Comparison of ENCODE assay signal across 28 cellular contexts in genomic region chr13:110462091-110462490, GRCh38.
DNase-seq lines count a peak whose midpoint lies in the region; ATAC-seq, FAIRE-seq and TF ChIP-seq lines count a peak whose summit lies in the region.
"Had no signal": no experiment of that assay in that cellular context is flagged by ENCODE, and none has a peak within 500 bp of the region (broad histone marks: within the 10 kb centered on the region; RNA-seq: fewer than 3 reads in every experiment).

No MANE protein-coding gene starts in this region.

- no peaks in the 10 kb centered on the region; a peak in 1 of 22 replicates for H3K9me3 ChIP-seq in BLaER1 treated with 17β-estradiol and CSF1 and Interleukin-3, amounts not matched to agents 10 nM and 100 nM (replicated peaks in 1 of 11)
- no peaks in the 10 kb centered on the region for H3K9me3 ChIP-seq in kidney (ENCODE audit: control insufficient read depth in 1 of 2, low read length in 2 of 2)
- no peaks in the 10 kb centered on the region for H3K9me3 ChIP-seq in mucosa of descending colon
- H3K9me3 ChIP-seq: A549 had no signal

- H3K27me3 Mint-ChIP-seq in nephron progenitor cell (ENCODE audit: low read depth, poor library complexity) = no peaks in the 10 kb centered on the region
- H3K27me3 Mint-ChIP-seq: B cell; CD4-positive, CD25-positive, alpha-beta regulatory T cell had no signal

- peaks cover 26 to 72% (median 45%) of the 10 kb centered on the region in 10 experiments for H3K4me1 ChIP-seq in BLaER1 treated with 17β-estradiol and CSF1 and Interleukin-3, amounts not matched to agents 10 nM and 100 nM
- no peaks in the 10 kb centered on the region for H3K4me1 ChIP-seq in kidney (ENCODE audit: control insufficient read depth in 1 of 2, insufficient read depth in 1 of 2, low read depth in 1 of 2, low read length in 2 of 2)
- no peaks in the 10 kb centered on the region for H3K4me1 ChIP-seq in mucosa of descending colon (ENCODE audit: low read depth)
- H3K4me1 ChIP-seq: A549 had no signal

- H3K27me3 ChIP-seq in BLaER1 treated with 17β-estradiol and CSF1 and Interleukin-3, amounts not matched to agents 10 nM and 100 nM = no peaks in the 10 kb centered on the region

- H3K36me3 ChIP-seq in BLaER1 treated with 17β-estradiol and CSF1 and Interleukin-3, amounts not matched to agents 10 nM and 100 nM = no peaks in the 10 kb centered on the region
- H3K36me3 ChIP-seq in kidney (ENCODE audit: control insufficient read depth in 1 of 2, insufficient read depth in 2 of 2, low read length in 2 of 2) (peaks cover 12 to 55% of the 10 kb centered on the region in 2 donors), mucosa of descending colon (ENCODE audit: low read depth) (no peaks in the 10 kb centered on the region)

- ATAC-seq in mucosa of descending colon (no peak), GM21423 (IDR thresholded peaks at IDR 0.05; ENCODE audit: unreplicated experiment) (no peak)
- ATAC-seq: A549, GM12878 had no signal

- H4K20me1 ChIP-seq in BLaER1 treated with 17β-estradiol and CSF1 and Interleukin-3, amounts not matched to agents 10 nM and 100 nM = peaks cover 0 to 4% (median 0%) of the 10 kb centered on the region in 11 experiments; a peak in 1 of 22 replicates

- no peak overlapping the region for H3K4me3 Mint-ChIP-seq in nephron progenitor cell
- H3K4me3 Mint-ChIP-seq: B cell; CD4-positive, alpha-beta memory T cell; CD4-positive, CD25-positive, alpha-beta regulatory T cell; CD8-positive, alpha-beta memory T cell had no signal

- peak overlapping the region; percentile 45 for H3K27ac Mint-ChIP-seq in nephron progenitor cell
- H3K27ac Mint-ChIP-seq: CD4-positive, alpha-beta memory T cell; CD4-positive, CD25-positive, alpha-beta regulatory T cell; CD8-positive, alpha-beta memory T cell had no signal

- no peak for FAIRE-seq in kidney (lab: Jason Lieb, UNC)
- FAIRE-seq: A549, GM12878, GM12892, GM19239 had no signal

- no peaks in the 10 kb centered on the region for H3K9me3 Mint-ChIP-seq in nephron progenitor cell
- H3K9me3 Mint-ChIP-seq: CD4-positive, alpha-beta memory T cell; CD4-positive, CD25-positive, alpha-beta regulatory T cell; CD8-positive, alpha-beta memory T cell had no signal

- H3K4me3 ChIP-seq in BLaER1 treated with 17β-estradiol and CSF1 and Interleukin-3, amounts not matched to agents 10 nM and 100 nM = no peak overlapping the region
- H3K4me3 ChIP-seq in kidney (ENCODE audit: low read length in 2 of 2) (no peak overlapping the region), mucosa of descending colon (no peak overlapping the region)
- H3K4me3 ChIP-seq: A549, GM12878 had no signal

- TF ChIP-seq CTCF in kidney (IDR thresholded peaks at IDR 0.05; ENCODE audit: borderline replicate concordance, extremely low read depth, insufficient read depth) (no peak), nephron progenitor cell (IDR thresholded peaks at IDR 0.05) (no peak), mucosa of descending colon (IDR thresholded peaks at IDR 0.05) (no peak)

- H3K27ac ChIP-seq in BLaER1 treated with 17β-estradiol and CSF1 and Interleukin-3, amounts not matched to agents 10 nM and 100 nM = no peak overlapping the region; a peak in 1 of 22 replicates
- no peak overlapping the region for H3K27ac ChIP-seq in kidney (ENCODE audit: low read depth in 2 of 2, low read length in 2 of 2)
- H3K27ac ChIP-seq: 22Rv1, A549 had no signal

- H3K4me1 Mint-ChIP-seq in nephron progenitor cell = no peaks in the 10 kb centered on the region

- H3K36me3 Mint-ChIP-seq in nephron progenitor cell (ENCODE audit: low read depth) = peaks cover 51% of the 10 kb centered on the region
- H3K36me3 Mint-ChIP-seq: CD14-positive monocyte; CD4-positive, alpha-beta memory T cell; CD4-positive, CD25-positive, alpha-beta regulatory T cell; CD8-positive, alpha-beta memory T cell had no signal

- intact Hi-C loops in kidney (cut with DNase I) (no loop called here), posterior vena cava (cut with DNase I) (no loop called here), mucosa of descending colon (cut with DNase I, micrococcal nuclease) (no loop called here)

- peak; percentile 43 for DNase-seq in kidney
- no peak for DNase-seq in nephron progenitor cell
- DNase-seq in posterior vena cava (ENCODE audit: low spot score) = peak; percentile 77
- no peak for DNase-seq in mucosa of descending colon
- DNase-seq in NCI-H2081 treated with DMSO at 0.1 percent for 48 hours (lab: John Stamatoyannopoulos, UW) = no peak
- DNase-seq in NOMO-1 (lab: John Stamatoyannopoulos, UW; ENCODE audit: unreplicated experiment in 2 of 2) = no peak
- DNase-seq: AML-193; C1 segment of cervical spinal cord; CD4-positive, alpha-beta memory T cell; CD4-positive, CD25-positive, alpha-beta regulatory T cell; CD8-positive, alpha-beta memory T cell; COR-L47; DMS 273 treated with DMSO at 0.1 percent for 48 hours; DMS153; DMS53; DMS79; DND-41; EL; GDM1 had no signal

- H3K4me2 ChIP-seq in BLaER1 treated with 17β-estradiol and CSF1 and Interleukin-3, amounts not matched to agents 10 nM and 100 nM = peak overlapping the region in 7 of 11 experiments; percentile 0 to 98 (median 44); a peak in 12 of 22 replicates
- H3K4me2 ChIP-seq: A549 had no signal

- H3K9ac ChIP-seq in BLaER1 treated with 17β-estradiol and CSF1 and Interleukin-3, amounts not matched to agents 10 nM and 100 nM = no peak overlapping the region
- no peak overlapping the region for H3K9ac ChIP-seq in kidney (ENCODE audit: low read length in 2 of 2)

Comparison
In these comparisons a context has a peak if more than half of its experiments do, and no peak if none do; other contexts are left out.
1. DNase-seq: peak in kidney (single experiment) and posterior vena cava (single experiment); none in nephron progenitor cell (single experiment), mucosa of descending colon (0 of 3), NCI-H2081 treated with DMSO at 0.1 percent for 48 hours (single experiment) and NOMO-1 (0 of 2).